8 cellular contexts compared by ENCODE assay signal in the genomic region with DNA sequence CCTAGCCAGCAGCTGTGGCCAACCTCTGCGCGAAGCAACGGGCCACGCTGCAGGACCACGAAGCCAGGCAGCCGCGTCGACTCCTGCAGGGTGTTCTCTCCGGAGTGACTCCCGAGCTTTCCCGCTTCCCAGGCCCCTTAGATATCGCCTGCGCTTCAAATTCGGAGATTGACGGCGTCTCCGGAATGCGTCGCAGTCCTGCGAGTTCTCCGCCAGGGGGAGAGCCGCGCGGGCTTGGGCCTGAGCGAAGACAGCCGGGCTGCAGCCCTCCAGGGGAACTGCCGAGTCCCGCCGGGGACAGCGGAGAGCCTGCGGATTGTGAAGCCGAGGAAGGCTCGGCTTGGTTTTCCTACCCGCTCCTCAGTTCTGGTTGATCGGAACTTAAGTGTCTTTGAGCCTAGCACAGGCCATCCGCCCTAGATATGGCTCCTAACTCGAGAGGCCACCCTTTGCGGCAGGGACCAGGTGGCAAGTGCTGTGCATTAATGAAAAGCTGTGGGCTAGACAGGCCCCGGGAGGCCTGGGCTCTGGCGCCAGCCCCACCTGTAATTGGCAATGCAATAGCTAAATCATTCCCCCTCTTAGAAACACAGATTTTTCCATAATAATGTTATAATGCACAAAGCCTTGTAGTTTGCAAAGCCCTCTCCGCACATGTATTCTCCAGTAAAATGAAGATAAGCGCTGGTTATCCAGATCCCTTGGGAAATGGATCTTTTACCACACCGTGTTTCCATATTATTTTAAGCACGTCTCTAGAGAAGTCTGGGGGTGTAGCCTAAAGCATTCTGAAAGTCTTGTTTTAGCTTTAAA. TPM values are rescaled to one million over a fixed set of nuclear protein-coding genes. Genes with fewer than 3 reads are reported as not detected.
DNase-seq lines count a peak whose midpoint lies in the region; ATAC-seq and TF ChIP-seq lines count a peak whose summit lies in the region.

No MANE protein-coding gene starts in this region.

- H3K4ac ChIP-seq in trophoblast cell (ENCODE audit: low read depth, low read length): no peak overlapping the region

- peak overlapping the region; percentile 71 for H2AFZ ChIP-seq in SU-DHL-6 (ENCODE audit: low read depth, low read length, severe bottlenecking)
- H2AFZ ChIP-seq in trophoblast cell (ENCODE audit: insufficient read depth, low read length, poor library complexity): peak overlapping the region; percentile 88

- no peak overlapping the region for H3K14ac ChIP-seq in trophoblast cell (ENCODE audit: low read length)

- TF ChIP-seq POLR2A in NB4 (IDR thresholded peaks at IDR 0.05; ENCODE audit: extremely low read depth, insufficient read length) (no peak), heart left ventricle (IDR thresholded peaks at IDR 0.05) (no peak), transverse colon (IDR thresholded peaks at IDR 0.05) (no peak)

- ATAC-seq in HG02571 (IDR thresholded peaks at IDR 0.05; ENCODE audit: unreplicated experiment): peak; percentile 93
- ATAC-seq in heart left ventricle: peak; percentile 87 to 93 (median 92)

- H2BK12ac ChIP-seq in trophoblast cell (ENCODE audit: low read length): no peak overlapping the region

- peak overlapping the region; percentile 59 for H3K4me3 ChIP-seq in GM06990 (replicated peaks; ENCODE audit: low read depth, low read length)
- H3K4me3 ChIP-seq in NB4 (ENCODE audit: low read depth, low read length): no peak overlapping the region
- H3K4me3 ChIP-seq in SU-DHL-6 (ENCODE audit: insufficient read depth, low read length, poor library complexity, severe bottlenecking): peak overlapping the region; percentile 48
- peak overlapping the region; percentile 89 for H3K4me3 ChIP-seq in adipocyte (ENCODE audit: low read length)
- peak overlapping the region; percentile 48 to 99 (median 82) for H3K4me3 ChIP-seq in heart left ventricle
- peak overlapping the region; percentile 71 for H3K4me3 ChIP-seq in trophoblast cell (ENCODE audit: low read depth, low read length)
- peak overlapping the region; percentile 63 to 76 (median 70) for H3K4me3 ChIP-seq in transverse colon

- H3K23ac ChIP-seq in trophoblast cell (ENCODE audit: low read length): no peak overlapping the region

- WGBS in heart left ventricle, 4 donors: 5 to 17% (median 8%) methylated on average over 19 to 44 of the region's 44 CpGs
- no CpG with 5 or more reads among the region's 44 CpGs for WGBS in trophoblast cell (ENCODE audit: extremely low coverage, insufficient coverage, insufficient read length)
- WGBS in transverse colon (ENCODE audit: low coverage in 1 of 2), 2 donors: 9 to 63% methylated on average over 4 to 37 of the region's 44 CpGs

- no peak overlapping the region for H4K91ac ChIP-seq in trophoblast cell (ENCODE audit: low read depth, low read length)

- H3K27me3 ChIP-seq in GM06990 (replicated peaks; ENCODE audit: control insufficient read depth, insufficient read depth, low read length) (no peaks in the 10 kb centered on the region; the same call in none of the 2 replicates), SU-DHL-6 (ENCODE audit: low read length) (no peaks in the 10 kb centered on the region), adipocyte (replicated peaks; ENCODE audit: control insufficient read depth, insufficient read depth, low read length) (no peaks in the 10 kb centered on the region), heart left ventricle (no peaks in the 10 kb centered on the region), trophoblast cell (ENCODE audit: insufficient read depth, low read length) (peaks cover 13% of the 10 kb centered on the region), transverse colon (no peaks in the 10 kb centered on the region)

- no peak overlapping the region for H3K18ac ChIP-seq in trophoblast cell (ENCODE audit: low read length)

- H4K20me1 ChIP-seq in SU-DHL-6 (ENCODE audit: low read depth, low read length): no peaks in the 10 kb centered on the region

- DNase-seq in GM06990 (ENCODE audit: extremely low read depth, insufficient read length) (peak; percentile 69), NB4 (ENCODE audit: low read depth) (peak; percentile 61), adipocyte (ENCODE audit: low read depth) (peak; percentile 97), heart left ventricle (peak; percentile 83 to 92 (median 85)), trophoblast cell (peak; percentile 91 to 98), transverse colon (peak; percentile 85)

- no peak overlapping the region for H2BK120ac ChIP-seq in trophoblast cell (ENCODE audit: insufficient read depth, low read length, poor library complexity)

- H3K79me2 ChIP-seq in SU-DHL-6 (ENCODE audit: insufficient read depth, low read length): no peaks in the 10 kb centered on the region
- no peaks in the 10 kb centered on the region for H3K79me2 ChIP-seq in trophoblast cell (ENCODE audit: control insufficient read depth, insufficient read depth, low read length, poor library complexity)

- H2AK5ac ChIP-seq in trophoblast cell (ENCODE audit: low read length): no peak overlapping the region

- H3F3A ChIP-seq in SU-DHL-6 (ENCODE audit: insufficient read depth): no peaks in the 10 kb centered on the region

- H3K4me1 ChIP-seq in adipocyte (ENCODE audit: control insufficient read depth, insufficient read depth, low read length) (peaks cover 25% of the 10 kb centered on the region), heart left ventricle (peaks cover 0 to 27% (median 8%) of the 10 kb centered on the region in 12 donors), trophoblast cell (ENCODE audit: control insufficient read depth in 1 of 2, insufficient read depth in 2 of 2, low read length in 2 of 2) (peaks cover 3 to 9% of the 10 kb centered on the region in 2 experiments), transverse colon (peaks cover 2 to 14% (median 10%) of the 10 kb centered on the region in 4 donors)

- no peak overlapping the region for H4K8ac ChIP-seq in trophoblast cell (ENCODE audit: low read depth, low read length)

- H4K12ac ChIP-seq in trophoblast cell (ENCODE audit: low read depth, low read length): no peak overlapping the region

- TF ChIP-seq CTCF in GM06990 (IDR thresholded peaks at IDR 0.05; ENCODE audit: insufficient read depth, low read length, poor library complexity, severe bottlenecking) (peak; percentile 86), NB4 (IDR thresholded peaks at IDR 0.05; ENCODE audit: low read depth, low read length) (peak; percentile 59), SU-DHL-6 (IDR thresholded peaks at IDR 0.05; ENCODE audit: insufficient read depth, low read length, poor library complexity, severe bottlenecking) (peak; percentile 72), heart left ventricle (IDR thresholded peaks at IDR 0.05) (peak; percentile 76 to 97 (median 86)), transverse colon (IDR thresholded peaks at IDR 0.05) (peak; percentile 81 to 94 (median 89))

- H3K9me3 ChIP-seq in SU-DHL-6 (ENCODE audit: insufficient read depth, low read length): no peaks in the 10 kb centered on the region
- H3K9me3 ChIP-seq in adipocyte (ENCODE audit: control insufficient read depth, low read length): no peaks in the 10 kb centered on the region
- H3K9me3 ChIP-seq in heart left ventricle: no peaks in the 10 kb centered on the region
- no peaks in the 10 kb centered on the region for H3K9me3 ChIP-seq in trophoblast cell (ENCODE audit: insufficient read depth, low read depth, low read length)
- H3K9me3 ChIP-seq in transverse colon: no peaks in the 10 kb centered on the region

- in situ Hi-C loops in transverse colon (cut with MboI; ENCODE audit: low pct_ligation_motif_present in 1 of 4, low pct_unique_long_range_greater_than_20kb in 1 of 4, low sequenced_read_pairs in 3 of 4): loop anchor here in 3 of 4 donors (10.0 to 25.0 kb wide), 2 partner anchors 189 to 202 kb away; no protein-coding TSS in a partner anchor

- no peak overlapping the region for H2BK5ac ChIP-seq in trophoblast cell (ENCODE audit: low read depth, low read length, poor library complexity)

- H3K36me3 ChIP-seq in GM06990 (ENCODE audit: control insufficient read depth, insufficient read depth, low read length) (no peaks in the 10 kb centered on the region), SU-DHL-6 (ENCODE audit: low read length) (no peaks in the 10 kb centered on the region), adipocyte (ENCODE audit: control insufficient read depth, insufficient read depth, low read length, severe bottlenecking) (no peaks in the 10 kb centered on the region), heart left ventricle (no peaks in the 10 kb centered on the region), trophoblast cell (ENCODE audit: control insufficient read depth in 1 of 2, insufficient read depth in 2 of 2, low read length in 2 of 2) (no peaks in the 10 kb centered on the region), transverse colon (no peaks in the 10 kb centered on the region)

- H3K79me1 ChIP-seq in trophoblast cell (ENCODE audit: low read length): peaks cover 2% of the 10 kb centered on the region

- H3K27ac ChIP-seq in SU-DHL-6 (ENCODE audit: low read depth, low read length) (no peak overlapping the region), heart left ventricle (peak overlapping the region; percentile 35 to 89 (median 80)), trophoblast cell (ENCODE audit: low read depth, low read length) (no peak overlapping the region), transverse colon (peak overlapping the region; percentile 81 to 90 (median 87))

- no peak for TF ChIP-seq EP300 in transverse colon (IDR thresholded peaks at IDR 0.05; ENCODE audit: low read depth)

- H3K9ac ChIP-seq in SU-DHL-6 (ENCODE audit: low read length) (peak overlapping the region; percentile 36), adipocyte (ENCODE audit: low read length) (peak overlapping the region; percentile 85), trophoblast cell (ENCODE audit: low read length) (peak overlapping the region; percentile 14)

- H3K9me2 ChIP-seq in SU-DHL-6 (replicated peaks; ENCODE audit: insufficient read depth, low read length): no peaks in the 10 kb centered on the region

- intact Hi-C loops in heart left ventricle (cut with DNase I) (loop anchor here in 9 of 10 donors (1.0 to 10.0 kb wide), 9 partner anchors 84 to 248 kb away; partner anchors contain the start of gene PTAR1 (in 1 of the 9)), transverse colon (cut with DNase I; ENCODE audit: low total_unique reads) (no loop called here)

- peak overlapping the region; percentile 57 for H3K4me2 ChIP-seq in SU-DHL-6 (ENCODE audit: low read depth, low read length, poor library complexity, severe bottlenecking)
- peak overlapping the region; percentile 98 for H3K4me2 ChIP-seq in trophoblast cell (ENCODE audit: low read length)

RNA-seq across cellular contexts. Expression of gene APBA1, which starts 0.9 kb away (rescaled TPM):
- total RNA-seq in heart left ventricle: 1 to 10 TPM; 1.0 to 6.2 (median 2.4) TPM
- 1 to 10 TPM in 1 of 2 donors, under 1 TPM in 1; 0.61 to 1.7 TPM for polyA plus RNA-seq in heart left ventricle
- 0.21 and 0.27 TPM in 2 replicates for polyA plus RNA-seq in trophoblast cell (2013)
- 10 to 100 TPM in 2 of 4 donors, 1 to 10 TPM in 2; 7.6 to 11.6 (median 10.2) TPM for total RNA-seq in transverse colon

Comparison
In these comparisons a context has a peak if more than half of its experiments do, and no peak if none do; other contexts are left out.
1. H3K27ac ChIP-seq: peak in heart left ventricle (12 of 12) and transverse colon (4 of 4); none in SU-DHL-6 (single experiment) and trophoblast cell (single experiment).
2. H3K9ac ChIP-seq: peak in every context shown above with its lines; median percentile 85 in adipocyte; 36 in SU-DHL-6; 14 in trophoblast cell.
3. Peak in every context shown above with its lines, with median percentiles within 50 percentile points of each other: DNase-seq and CTCF ChIP-seq.